1 cellular context compared by ENCODE assay signal in genomic region chr2:218517434-218518206, GRCh38.
TF ChIP-seq lines count a peak whose summit lies in the region.

No MANE protein-coding gene starts in this region.

TF ChIP-seq in SK-N-SH, 30 proteins besides CTCF, POLR2A, EP300 and RAD21 (continued from another document):
- TF ChIP-seq, protein P1, sequence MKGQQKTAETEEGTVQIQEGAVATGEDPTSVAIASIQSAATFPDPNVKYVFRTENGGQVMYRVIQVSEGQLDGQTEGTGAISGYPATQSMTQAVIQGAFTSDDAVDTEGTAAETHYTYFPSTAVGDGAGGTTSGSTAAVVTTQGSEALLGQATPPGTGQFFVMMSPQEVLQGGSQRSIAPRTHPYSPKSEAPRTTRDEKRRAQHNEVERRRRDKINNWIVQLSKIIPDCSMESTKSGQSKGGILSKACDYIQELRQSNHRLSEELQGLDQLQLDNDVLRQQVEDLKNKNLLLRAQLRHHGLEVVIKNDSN (IDR thresholded peaks at IDR 0.05; ENCODE audit: borderline replicate concordance, low read depth), result no peak
- no peak for TF ChIP-seq GABPA (IDR thresholded peaks at IDR 0.05; ENCODE audit: low read depth)
- TF ChIP-seq, protein P2, sequence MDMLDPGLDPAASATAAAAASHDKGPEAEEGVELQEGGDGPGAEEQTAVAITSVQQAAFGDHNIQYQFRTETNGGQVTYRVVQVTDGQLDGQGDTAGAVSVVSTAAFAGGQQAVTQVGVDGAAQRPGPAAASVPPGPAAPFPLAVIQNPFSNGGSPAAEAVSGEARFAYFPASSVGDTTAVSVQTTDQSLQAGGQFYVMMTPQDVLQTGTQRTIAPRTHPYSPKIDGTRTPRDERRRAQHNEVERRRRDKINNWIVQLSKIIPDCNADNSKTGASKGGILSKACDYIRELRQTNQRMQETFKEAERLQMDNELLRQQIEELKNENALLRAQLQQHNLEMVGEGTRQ (IDR thresholded peaks at IDR 0.05; ENCODE audit: borderline replicate concordance, low read depth, low read length), result no peak
- TF ChIP-seq, protein P3, sequence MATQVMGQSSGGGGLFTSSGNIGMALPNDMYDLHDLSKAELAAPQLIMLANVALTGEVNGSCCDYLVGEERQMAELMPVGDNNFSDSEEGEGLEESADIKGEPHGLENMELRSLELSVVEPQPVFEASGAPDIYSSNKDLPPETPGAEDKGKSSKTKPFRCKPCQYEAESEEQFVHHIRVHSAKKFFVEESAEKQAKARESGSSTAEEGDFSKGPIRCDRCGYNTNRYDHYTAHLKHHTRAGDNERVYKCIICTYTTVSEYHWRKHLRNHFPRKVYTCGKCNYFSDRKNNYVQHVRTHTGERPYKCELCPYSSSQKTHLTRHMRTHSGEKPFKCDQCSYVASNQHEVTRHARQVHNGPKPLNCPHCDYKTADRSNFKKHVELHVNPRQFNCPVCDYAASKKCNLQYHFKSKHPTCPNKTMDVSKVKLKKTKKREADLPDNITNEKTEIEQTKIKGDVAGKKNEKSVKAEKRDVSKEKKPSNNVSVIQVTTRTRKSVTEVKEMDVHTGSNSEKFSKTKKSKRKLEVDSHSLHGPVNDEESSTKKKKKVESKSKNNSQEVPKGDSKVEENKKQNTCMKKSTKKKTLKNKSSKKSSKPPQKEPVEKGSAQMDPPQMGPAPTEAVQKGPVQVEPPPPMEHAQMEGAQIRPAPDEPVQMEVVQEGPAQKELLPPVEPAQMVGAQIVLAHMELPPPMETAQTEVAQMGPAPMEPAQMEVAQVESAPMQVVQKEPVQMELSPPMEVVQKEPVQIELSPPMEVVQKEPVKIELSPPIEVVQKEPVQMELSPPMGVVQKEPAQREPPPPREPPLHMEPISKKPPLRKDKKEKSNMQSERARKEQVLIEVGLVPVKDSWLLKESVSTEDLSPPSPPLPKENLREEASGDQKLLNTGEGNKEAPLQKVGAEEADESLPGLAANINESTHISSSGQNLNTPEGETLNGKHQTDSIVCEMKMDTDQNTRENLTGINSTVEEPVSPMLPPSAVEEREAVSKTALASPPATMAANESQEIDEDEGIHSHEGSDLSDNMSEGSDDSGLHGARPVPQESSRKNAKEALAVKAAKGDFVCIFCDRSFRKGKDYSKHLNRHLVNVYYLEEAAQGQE (IDR thresholded peaks at IDR 0.05; ENCODE audit: low read depth, low read length), result no peak
- no peak for TF ChIP-seq RCOR1 (IDR thresholded peaks at IDR 0.05; ENCODE audit: low read length)
- no peak for TF ChIP-seq TAF1 (IDR thresholded peaks at IDR 0.05; ENCODE audit: borderline replicate concordance, low read depth, low read length)
- no peak for TF ChIP-seq NRF1 (IDR thresholded peaks at IDR 0.05; ENCODE audit: low read depth, low read length)
